In genomic region chr7:127320974-127321373, GRCh38 we compare ENCODE assay signal across 27 cellular contexts.
"Had no signal": no experiment of that assay in that cellular context is flagged by ENCODE, and none has a peak within 500 bp of the region (broad histone marks: within the 10 kb centered on the region; RNA-seq: fewer than 3 reads in every experiment).

No MANE protein-coding gene starts in this region.

- H3K27ac ChIP-seq: stomach, suprapubic skin, testis, thoracic aorta, thyroid gland, tibial artery, tibial nerve, transverse colon, upper lobe of left lung, upper lobe of right lung, uterus, vagina had no signal

- H3K9me3 ChIP-seq: suprapubic skin, testis, thoracic aorta, thyroid gland, tibial artery, tibial nerve, transverse colon, upper lobe of left lung, upper lobe of right lung, uterus, vagina had no signal

- H3K4me3 ChIP-seq: stomach, suprapubic skin, testis, thoracic aorta, thyroid gland, tibial artery, tibial nerve, transverse colon, upper lobe of left lung, upper lobe of right lung, uterus, vagina had no signal

- H3K27me3 ChIP-seq: stomach, suprapubic skin, testis, thyroid gland, tibial artery, tibial nerve, transverse colon, upper lobe of left lung, upper lobe of right lung, uterus, vagina had no signal

- FAIRE-seq: urothelium cell line had no signal

- H3K36me3 ChIP-seq: stomach, suprapubic skin, thoracic aorta, thyroid gland, tibial artery, tibial nerve, transverse colon, upper lobe of left lung, upper lobe of right lung, uterus, vagina had no signal

- ATAC-seq: stimulated activated effector memory CD8-positive, alpha-beta T cell treated with anti-CD3 and anti-CD28 coated beads, Interleukin-12 subunit alpha, Interleukin-12 subunit beta, amount 100 ng/mL, for 72 hours; stimulated activated memory B cell treated with anti-CD40 and anti-IgM and Interleukin-4, amounts not matched to agents 10 μg/mL and 1 μg/mL and 100 μg/mL, for 72 hours; stimulated activated naive B cell treated with anti-CD40 and anti-IgM and Interleukin-4, amounts not matched to agents 10 μg/mL and 1 μg/mL and 100 μg/mL, for 72 hours; stimulated activated naive CD8-positive, alpha-beta T cell treated with anti-CD3 and anti-CD28 coated beads, Interleukin-15, amount 100 ng/mL, for 72 hours; stimulated activated naive CD8-positive, alpha-beta T cell treated with anti-CD3 and anti-CD28 coated beads, Interleukin-15, Interleukin-2, amounts not matched to agents 100 U/mL and 50 U/mL, for 24 hours; upper lobe of right lung had no signal

- H3K4me1 ChIP-seq: stomach, suprapubic skin, testis, thyroid gland, tibial artery, tibial nerve, transverse colon, upper lobe of left lung, upper lobe of right lung, uterus, vagina had no signal

- DNase-seq: stimulated activated CD4-positive, alpha-beta T cell treated with anti-CD3 and anti-CD28 coated beads, Interleukin-2, amount 100 ng/mL, for 48 hours; stimulated activated CD4-positive, alpha-beta T cell treated with anti-CD3 and anti-CD28 coated beads, Interleukin-4, amount 100 ng/mL, for 1 hour; stimulated activated CD4-positive, alpha-beta T cell treated with anti-CD3 and anti-CD28 coated beads, Interleukin-4, amount 100 ng/mL, for 24 hours; stimulated activated CD4-positive, alpha-beta T cell treated with anti-CD3 and anti-CD28 coated beads, Interleukin-4, amount 100 ng/mL, for 4 hours; stimulated activated CD8-positive, alpha-beta memory T cell treated with anti-CD3 and anti-CD28 coated beads, Interleukin-4, amount 100 ng/mL, for 48 hours; stimulated activated naive B cell treated with anti-CD40 and anti-IgM and Interleukin-4, amounts not matched to agents 10 μg/mL and 1 μg/mL and 100 μg/mL, for 72 hours; stimulated activated naive CD4-positive, alpha-beta T cell; stimulated activated naive CD4-positive, alpha-beta T cell treated with Interleukin-2 at 50 U/mL for 16 hours; stimulated activated naive CD8-positive, alpha-beta T cell treated with anti-CD3 and anti-CD28 coated beads, Interleukin-15, amount 100 ng/mL, for 72 hours; stimulated activated naive CD8-positive, alpha-beta T cell treated with anti-CD3 and anti-CD28 coated beads, Interleukin-15, Interleukin-2, amounts not matched to agents 100 U/mL and 50 U/mL, for 24 hours; stomach; substantia nigra; testis; thyroid gland; tibial artery; transverse colon; trophoblast cell; upper lobe of left lung; upper lobe of right lung; uterus had no signal
